28 cellular contexts compared by ENCODE assay signal in the genomic region with DNA sequence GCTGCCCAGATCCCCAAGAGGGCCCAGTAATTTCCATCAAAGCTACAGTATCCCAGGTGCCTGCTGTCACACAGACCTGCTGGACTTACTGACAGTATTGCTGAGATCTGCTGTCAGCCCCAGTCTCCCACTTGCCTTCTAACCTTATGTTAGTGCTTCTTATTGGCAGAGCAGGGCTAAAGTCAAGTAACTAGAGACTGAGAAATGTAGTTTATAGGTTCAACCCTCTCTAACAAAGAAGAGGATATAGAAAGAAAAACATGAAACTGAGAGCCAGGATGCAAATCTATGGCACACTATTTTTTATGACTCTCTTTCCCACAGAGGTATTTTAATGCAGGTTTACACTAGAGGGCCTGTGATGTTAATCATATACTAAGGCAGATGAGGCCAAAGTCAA.
"Had no signal": no experiment of that assay in that cellular context is flagged by ENCODE, and none has a peak within 500 bp of the region (broad histone marks: within the 10 kb centered on the region; RNA-seq: fewer than 3 reads in every experiment).

No MANE protein-coding gene starts in this region.

- H3K27ac Mint-ChIP-seq: dendritic cell treated with granulocyte-macrophage colony-stimulating factor and Interleukin-4, amounts not matched to agents 40 ng/mL and 50 ng/mL, for 4 days; endodermal cell; mesothelial cell of epicardium; nephron; neural progenitor cell; stimulated activated effector memory CD8-positive, alpha-beta T cell treated with anti-CD3 and anti-CD28 coated beads, Interleukin-12 subunit alpha, Interleukin-12 subunit beta, amount 100 ng/mL, for 72 hours had no signal

- ATAC-seq: esophagus mucosa; gastrocnemius medialis; heart left ventricle; left cardiac atrium; left lung; naive thymus-derived CD4-positive, alpha-beta T cell; stimulated activated effector memory CD8-positive, alpha-beta T cell treated with anti-CD3 and anti-CD28 coated beads, Interleukin-12 subunit alpha, Interleukin-12 subunit beta, amount 100 ng/mL, for 72 hours had no signal

- H3K4me3 Mint-ChIP-seq: dendritic cell treated with granulocyte-macrophage colony-stimulating factor and Interleukin-4, amounts not matched to agents 40 ng/mL and 50 ng/mL, for 4 days; endodermal cell; mesothelial cell of epicardium; naive thymus-derived CD4-positive, alpha-beta T cell; nephron; neural progenitor cell; stimulated activated effector memory CD8-positive, alpha-beta T cell treated with anti-CD3 and anti-CD28 coated beads, Interleukin-12 subunit alpha, Interleukin-12 subunit beta, amount 100 ng/mL, for 72 hours had no signal

- DNase-seq: effector CD8-positive, alpha-beta T cell; endodermal cell; foreskin fibroblast; gastrocnemius medialis; heart left ventricle; hippocampal formation; left cardiac atrium; left lung; mesenchymal stem cell; naive thymus-derived CD4-positive, alpha-beta T cell; nucleus accumbens; sigmoid colon; stimulated activated CD4-positive, alpha-beta T cell treated with anti-CD3 and anti-CD28 coated beads, Interleukin-2, amount 100 ng/mL, for 24 hours; stimulated activated CD4-positive, alpha-beta T cell treated with anti-CD3 and anti-CD28 coated beads, Interleukin-4, amount 100 ng/mL, for 24 hours; stimulated activated naive CD4-positive, alpha-beta T cell treated with Interleukin-2 at 50 U/mL for 16 hours; stomach; thyroid gland; trophoblast cell had no signal

- H3K9me3 Mint-ChIP-seq: endodermal cell had no signal

- H3K4me1 ChIP-seq: gastrocnemius medialis, heart left ventricle, left lung, neural progenitor cell, prostate gland, right atrium auricular region, sigmoid colon, stomach, thyroid gland, vagina had no signal

- H3K36me3 ChIP-seq: gastrocnemius medialis, heart left ventricle, left lung, neural progenitor cell, prostate gland, right atrium auricular region, sigmoid colon, stomach, thyroid gland, vagina had no signal

- H3K36me3 Mint-ChIP-seq: mesothelial cell of epicardium; neural progenitor cell; stimulated activated effector memory CD8-positive, alpha-beta T cell treated with anti-CD3 and anti-CD28 coated beads, Interleukin-12 subunit alpha, Interleukin-12 subunit beta, amount 100 ng/mL, for 72 hours had no signal

- H3K27ac ChIP-seq: epithelial cell of prostate, gastrocnemius medialis, heart left ventricle, left lung, neural progenitor cell, prostate gland, right atrium auricular region, sigmoid colon, stomach, thyroid gland, vagina had no signal

- H3K9ac ChIP-seq: neural progenitor cell had no signal

- H3K27me3 ChIP-seq: gastrocnemius medialis, heart left ventricle, left lung, neural progenitor cell, right atrium auricular region, sigmoid colon, stomach, thyroid gland, vagina had no signal

- H3K4me3 ChIP-seq: gastrocnemius medialis, heart left ventricle, left lung, neural progenitor cell, prostate gland, right atrium auricular region, sigmoid colon, stomach, thyroid gland, vagina had no signal

- H3K9me3 ChIP-seq: gastrocnemius medialis, left lung, prostate gland, right atrium auricular region, sigmoid colon, stomach, thyroid gland, vagina had no signal

- H3K4me1 Mint-ChIP-seq: endodermal cell, mesothelial cell of epicardium, nephron, neural progenitor cell had no signal

- H3K27me3 Mint-ChIP-seq: naive thymus-derived CD4-positive, alpha-beta T cell had no signal
